ENCODE assay signal across 2 cellular contexts in the genomic region with DNA sequence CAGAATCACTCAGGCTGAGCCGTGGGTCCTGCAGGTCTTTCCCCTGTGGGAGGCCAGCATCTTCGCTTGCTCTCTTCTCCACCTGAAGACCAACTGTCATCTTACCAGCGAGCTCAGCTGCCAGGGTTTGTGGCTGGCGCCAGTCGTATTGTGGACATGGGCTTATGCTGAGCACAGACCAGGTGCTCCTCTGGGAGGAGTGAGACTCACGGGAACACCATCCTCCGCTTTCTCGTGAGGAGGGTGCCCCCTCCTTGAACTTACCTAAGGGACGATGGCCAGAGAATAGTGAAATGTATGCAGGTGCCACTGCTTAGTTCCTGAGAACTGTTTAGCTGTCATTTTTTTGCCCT.
TF ChIP-seq lines count a peak whose summit lies in the region.

No MANE protein-coding gene starts in this region.

TF ChIP-seq in HepG2, 621 proteins besides CTCF, POLR2A, EP300 and RAD21:
- TF ChIP-seq MBD4 (IDR thresholded peaks at IDR 0.05; ENCODE audit: borderline replicate concordance, low read length) (no peak), ZNF263 (CRISPR knock-in tag; IDR thresholded peaks at IDR 0.05) (peak; percentile 88), TRIM22 (IDR thresholded peaks at IDR 0.05) (no peak)

TF ChIP-seq in WTC11, 78 proteins besides CTCF, POLR2A, EP300 and RAD21:
- no peak for TF ChIP-seq CREB1 (CRISPR knock-in tag; IDR thresholded peaks at IDR 0.05)
- no peak for TF ChIP-seq HMGXB4 (CRISPR knock-in tag; IDR thresholded peaks at IDR 0.05)
- TF ChIP-seq TP53 (CRISPR knock-in tag; IDR thresholded peaks at IDR 0.05) = no peak
- no peak for TF ChIP-seq SP1 (CRISPR knock-in tag; conservative IDR thresholded peaks at IDR 0.05)
- no peak for TF ChIP-seq FOXJ3 (CRISPR knock-in tag; IDR thresholded peaks at IDR 0.05; ENCODE audit: borderline replicate concordance)
- TF ChIP-seq ESRRA (CRISPR knock-in tag; IDR thresholded peaks at IDR 0.05; ENCODE audit: borderline replicate concordance) = no peak
- TF ChIP-seq ZNF263 (CRISPR knock-in tag; IDR thresholded peaks at IDR 0.05; ENCODE audit: low read depth) = peak; percentile 78; the same call in 1 of the 2 replicates
- no peak for TF ChIP-seq FOXK1 (CRISPR knock-in tag; IDR thresholded peaks at IDR 0.05)
